In the genomic region with DNA sequence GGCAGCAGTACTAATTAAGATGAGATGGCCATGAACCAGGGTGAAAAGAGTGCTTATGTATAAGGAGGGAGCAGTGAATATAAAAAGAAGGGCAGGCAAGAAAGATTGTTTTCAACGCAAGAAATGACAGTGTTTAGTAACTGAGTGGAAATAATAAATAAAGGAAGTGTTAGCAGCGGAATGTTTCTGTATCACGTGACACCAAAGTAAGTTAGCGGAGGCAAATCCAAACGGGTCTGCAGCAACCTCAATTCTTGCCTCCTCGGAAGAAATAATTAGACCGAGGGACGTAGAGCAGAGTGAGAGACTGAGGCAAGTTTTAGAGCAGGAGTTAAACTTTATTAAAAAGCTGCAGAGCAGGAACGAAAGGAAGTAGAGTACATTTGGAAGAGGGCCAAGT, we compare ENCODE assay signal across 27 cellular contexts. TPM values are rescaled to one million over a fixed set of nuclear protein-coding genes. Genes with fewer than 3 reads are reported as not detected.
"Had no signal": no experiment of that assay in that cellular context is flagged by ENCODE, and none has a peak within 500 bp of the region (broad histone marks: within the 10 kb centered on the region; RNA-seq: fewer than 3 reads in every experiment).

No MANE protein-coding gene starts in this region.

- H3K27ac ChIP-seq: Peyer's patch, SJSA1 had no signal

- H3K4me2 ChIP-seq: SK-N-SH had no signal

- H3K9ac ChIP-seq: SK-N-SH had no signal

- H3K9me3 ChIP-seq: Peyer's patch, SJSA1, SK-N-SH had no signal

- H3K4me1 ChIP-seq: Peyer's patch, SJSA1 had no signal

- DNase-seq: activated CD4-positive, alpha-beta T cell treated with anti-CD3 and anti-CD28 coated beads, Interleukin-2, amount 10 ng/mL, durations not matched to agents 7 days and 5 days; activated CD4-positive, alpha-beta T cell treated with anti-CD3 and anti-CD28 coated beads, Interleukin-2, amount 50 U/mL, for 48 hours; activated CD8-positive, alpha-beta T cell treated with anti-CD3 and anti-CD28 coated beads, Interleukin-2, amount 10 ng/mL, durations not matched to agents 7 days and 5 days; activated effector memory CD4-positive, alpha-beta T cell treated with Interleukin-2 at 50 U/mL for 16 hours; activated naive CD4-positive, alpha-beta T cell treated with anti-CD3 and anti-CD28 coated beads, Interleukin-2, amount 10 ng/mL, durations not matched to agents 7 days and 5 days; activated naive CD8-positive, alpha-beta T cell treated with anti-CD3 and anti-CD28 coated beads, Interleukin-2, amount 50 U/mL, for 24 hours; activated T-cell treated with anti-CD3 and anti-CD28 coated beads, Interleukin-2, amount 50 U/mL, for 4 hours; anterior cingulate cortex; central memory CD4-positive, alpha-beta T cell; Karpas-422; KBM-7; NCI-H1105; NCI-H1436; NCI-H1694 treated with DMSO at 0.1 percent for 48 hours; NCI-H2029; NCI-H2171; NCI-H510A; NCI-H526; NCI-H748 treated with DMSO at 0.1 percent for 48 hours; NK-92 treated with Interleukin-12 subunit alpha and Interleukin-12 subunit beta, amount 100 ng/mL, for 24 hours; PC-3; Peyer's patch; RPMI8226; SHP77 treated with DMSO at 0.1 percent for 48 hours; SK-N-SH had no signal

- FAIRE-seq: TTC549 had no signal

- H3K4me3 ChIP-seq: Peyer's patch, SJSA1 had no signal

- ATAC-seq: activated CD8-positive, alpha-beta T cell treated with anti-CD3 and anti-CD28 coated beads, Interleukin-2, amount 10 ng/mL, durations not matched to agents 7 days and 5 days; activated naive CD8-positive, alpha-beta T cell treated with anti-CD3 and anti-CD28 coated beads, Interleukin-2, amount 50 U/mL, for 24 hours; activated T-cell treated with anti-CD3 and anti-CD28 coated beads, Interleukin-2, amount 50 U/mL, for 4 hours; PC-3 had no signal

- H3K36me3 ChIP-seq: Peyer's patch, SJSA1 had no signal

- H3K27me3 ChIP-seq: Peyer's patch had no signal

RNA-seq across cellular contexts. Expression of gene GAS1, which starts 15.4 kb away (rescaled TPM):
- total RNA-seq: PC-3 had no signal
